In the genomic region with DNA sequence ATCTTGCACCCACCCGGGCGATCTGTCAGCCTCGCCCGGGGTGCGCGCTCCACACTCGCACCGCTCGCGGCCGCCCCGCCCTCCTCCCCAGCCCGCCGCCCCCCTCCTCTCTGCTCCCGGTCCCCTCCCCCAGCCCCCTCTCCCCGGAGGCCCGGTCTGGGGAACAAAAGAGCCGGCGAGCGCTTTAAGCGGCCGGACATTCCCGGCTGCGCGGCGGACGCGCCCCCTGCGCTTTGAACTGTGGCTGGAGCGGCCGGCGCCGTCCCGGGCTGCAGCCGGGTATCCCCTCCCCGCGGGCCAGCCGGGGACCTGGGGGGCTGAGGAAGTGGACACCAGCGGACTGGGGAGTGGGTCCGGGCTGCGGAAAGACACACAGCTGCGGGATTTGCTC, we compare ENCODE assay signal across 9 cellular contexts. TPM values are rescaled to one million over a fixed set of nuclear protein-coding genes. Genes with fewer than 3 reads are reported as not detected.
DNase-seq lines count a peak whose midpoint lies in the region; ATAC-seq, FAIRE-seq and TF ChIP-seq lines count a peak whose summit lies in the region.
"Had no signal": no experiment of that assay in that cellular context is flagged by ENCODE, and none has a peak within 500 bp of the region (broad histone marks: within the 10 kb centered on the region; RNA-seq: fewer than 3 reads in every experiment).

A gene (minus strand): TSS at position 27 of the 391 bp plus-strand sequence. CDS start 214 bp downstream, outside the sequence.

- peaks cover 10% of the 10 kb centered on the region for H3K4me1 Mint-ChIP-seq in activated naive CD8-positive, alpha-beta T cell treated with anti-CD3 and anti-CD28 coated beads for 36 hours

- peak within 1 kb of the TSS; percentile 75 for H3K9ac ChIP-seq in iPS-18a (ENCODE audit: low read length)

- no peaks in the 10 kb centered on the region for H3K9me3 Mint-ChIP-seq in activated naive CD8-positive, alpha-beta T cell treated with anti-CD3 and anti-CD28 coated beads for 36 hours

- H3K27ac ChIP-seq in iPS-18a (ENCODE audit: low read length) (peak within 1 kb of the TSS; percentile 84), spleen (no peak within 1 kb of the TSS)

- H3K9me3 ChIP-seq in iPS-18a (ENCODE audit: control insufficient read depth, low read depth, low read length) (no peaks in the 10 kb centered on the region), spleen (no peaks in the 10 kb centered on the region)

- H3K4me3 ChIP-seq in iPS-18a (ENCODE audit: low read length) = peak within 1 kb of the TSS; percentile 91
- H3K4me3 ChIP-seq in spleen = peak within 1 kb of the TSS; percentile 35 to 68 (median 53)

- peak; percentile 40 for FAIRE-seq in HTR-8/SVneo (lab: Jason Lieb, UNC)

- peak within 1 kb of the TSS; percentile 57 for H3K4me3 Mint-ChIP-seq in activated naive CD8-positive, alpha-beta T cell treated with anti-CD3 and anti-CD28 coated beads for 36 hours

- intact Hi-C loops in spleen (cut with DNase I; ENCODE audit: low total_unique reads) = no loop called here

- TF ChIP-seq CTCF in spleen (IDR thresholded peaks at IDR 0.05 in 8 of 11, conservative IDR thresholded peaks at IDR 0.05 in 3 of 11) = no peak

- no peak within 1 kb of the TSS for H3K27ac Mint-ChIP-seq in activated naive CD8-positive, alpha-beta T cell treated with anti-CD3 and anti-CD28 coated beads for 36 hours

- H3K4me1 ChIP-seq in iPS-18a (ENCODE audit: control insufficient read depth, low read depth, low read length) = peaks cover 22% of the 10 kb centered on the region
- peaks cover 11 to 26% (median 21%) of the 10 kb centered on the region in 6 donors for H3K4me1 ChIP-seq in spleen

- H3K36me3 Mint-ChIP-seq in activated naive CD8-positive, alpha-beta T cell treated with anti-CD3 and anti-CD28 coated beads for 36 hours = no peaks in the 10 kb centered on the region

- H3K27me3 ChIP-seq in iPS-18a (ENCODE audit: control insufficient read depth, insufficient read depth, low read length) (peaks cover 25% of the 10 kb centered on the region), spleen (replicated peaks in 1 of 7) (peaks cover 0 to 98% (median 45%) of the 10 kb centered on the region in 7 donors)

- H3K36me3 ChIP-seq in iPS-18a (ENCODE audit: control insufficient read depth, low read depth, low read length) (peaks cover 9% of the 10 kb centered on the region), spleen (no peaks in the 10 kb centered on the region)

- no peak for TF ChIP-seq POLR2A in spleen (IDR thresholded peaks at IDR 0.05)

- DNase-seq in HTR-8/SVneo (ENCODE audit: insufficient read length, low spot score) (peak; percentile 48), spleen (no peak), GOT3 (lab: John Stamatoyannopoulos, UW) (no peak), DMS53 treated with DMSO at 0.1 percent for 48 hours (lab: John Stamatoyannopoulos, UW; ENCODE audit: unreplicated experiment) (no peak)
- no peak for DNase-seq in activated naive CD8-positive, alpha-beta T cell treated with anti-CD3 and anti-CD28 coated beads for 36 hours

- peaks cover 75% of the 10 kb centered on the region for H3K27me3 Mint-ChIP-seq in activated naive CD8-positive, alpha-beta T cell treated with anti-CD3 and anti-CD28 coated beads for 36 hours

- 1 to 3% (median 2%) methylated on average over 12 to 41 of the region's 42 CpGs for WGBS in spleen, 5 donors

- ATAC-seq in HG03342 (IDR thresholded peaks at IDR 0.05; ENCODE audit: unreplicated experiment) (no peak), GM18873 (IDR thresholded peaks at IDR 0.05; ENCODE audit: low FRiP score, unreplicated experiment) (no peak)

RNA-seq across cellular contexts. Expression of the gene that starts here (rescaled TPM):
- not detected for total RNA-seq in activated naive CD8-positive, alpha-beta T cell treated with anti-CD3 and anti-CD28 coated beads for 36 hours
- under 1 TPM in 1 of 7 donors, not detected in 6; 0.34 TPM for total RNA-seq in spleen
- polyA plus RNA-seq in spleen = under 1 TPM in 2 of 3 donors, not detected in 1; 0.03 TPM
- total RNA-seq: mononuclear cell had no signal
